ENCODE assay signal across 6 cellular contexts in the genomic region with DNA sequence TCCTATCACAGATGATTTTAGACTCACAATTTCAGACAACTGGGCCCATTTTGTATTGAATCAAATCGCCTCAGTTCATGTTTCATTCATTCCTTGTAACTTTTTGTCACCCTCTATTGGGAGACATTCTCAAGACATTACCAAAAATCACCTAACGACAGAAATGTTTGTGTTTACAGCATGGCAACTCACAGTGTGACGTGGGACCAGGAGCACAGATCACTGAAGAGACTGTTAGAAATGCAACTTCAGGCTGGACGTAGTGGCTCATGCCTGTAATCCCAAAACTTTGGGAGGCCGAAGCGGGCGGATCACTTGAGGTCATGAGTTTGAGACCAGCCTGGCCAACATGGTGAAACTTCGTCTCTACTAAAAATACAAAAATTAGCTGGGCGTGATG.
"Had no signal": no experiment of that assay in that cellular context is flagged by ENCODE, and none has a peak within 500 bp of the region (broad histone marks: within the 10 kb centered on the region; RNA-seq: fewer than 3 reads in every experiment).

No MANE protein-coding gene starts in this region.

- ATAC-seq: HepG2, K562 had no signal

- H3K27ac Mint-ChIP-seq: IgD-negative memory B cell had no signal

- H3K27me3 Mint-ChIP-seq: IgD-negative memory B cell had no signal

- DNase-seq: IMR-90, KBM-7 had no signal

- H3K27ac ChIP-seq: HL-60 had no signal

- H3K4me1 Mint-ChIP-seq: IgD-negative memory B cell had no signal

- H3K4me3 ChIP-seq: K562 had no signal

- H3K4me3 Mint-ChIP-seq: IgD-negative memory B cell had no signal
